11 cellular contexts compared by ENCODE assay signal in the genomic region with DNA sequence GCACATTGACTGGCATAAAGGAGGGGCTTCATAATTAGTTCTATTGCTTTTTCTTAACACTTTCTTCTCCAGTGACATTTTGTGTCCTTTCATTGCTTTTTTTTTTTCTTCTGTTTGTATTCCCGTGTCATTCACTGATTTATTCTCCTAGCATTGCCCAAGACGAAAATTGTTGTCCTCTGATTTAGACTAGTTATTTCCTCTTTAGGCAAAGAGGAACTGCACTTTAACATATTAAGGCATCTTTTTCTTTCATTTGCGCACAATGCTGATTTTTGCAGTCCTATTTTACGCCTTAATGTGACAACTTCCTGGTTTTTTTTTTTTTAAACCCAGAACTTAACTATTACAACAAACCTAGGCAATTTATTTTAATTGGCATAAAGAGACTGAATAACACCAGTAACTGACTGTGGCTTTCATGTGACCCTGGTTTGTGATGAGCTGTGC. TPM values are rescaled to one million over a fixed set of nuclear protein-coding genes. Genes with fewer than 3 reads are reported as not detected.
DNase-seq lines count a peak whose midpoint lies in the region; ATAC-seq, FAIRE-seq and TF ChIP-seq lines count a peak whose summit lies in the region.
"Had no signal": no experiment of that assay in that cellular context is flagged by ENCODE, and none has a peak within 500 bp of the region (broad histone marks: within the 10 kb centered on the region; RNA-seq: fewer than 3 reads in every experiment).

No MANE protein-coding gene starts in this region.

- FAIRE-seq in GM18507 (lab: Jason Lieb, UNC) (peak; percentile 63), kidney (lab: Jason Lieb, UNC) (no peak)

- H3K4me1 ChIP-seq in ACC112 (ENCODE audit: control insufficient read depth, insufficient read depth, low read length, unreplicated experiment) (peaks cover 77% of the 10 kb centered on the region), kidney (ENCODE audit: control insufficient read depth in 1 of 2, insufficient read depth in 1 of 2, low read depth in 1 of 2, low read length in 2 of 2) (peaks cover 5 to 39% of the 10 kb centered on the region in 2 donors), ovary (ENCODE audit: insufficient read depth) (peaks cover 3% of the 10 kb centered on the region)
- H3K4me1 ChIP-seq: parathyroid adenoma had no signal

- H3K27me3 Mint-ChIP-seq in activated B cell treated with CpG ODN at 0.5 μM for 24 hours (no peaks in the 10 kb centered on the region), mesothelial cell of epicardium (ENCODE audit: low read depth) (no peaks in the 10 kb centered on the region)

- peaks cover 10% of the 10 kb centered on the region for H3K79me2 ChIP-seq in ACC112 (ENCODE audit: control insufficient read depth, insufficient read depth, low read length, unreplicated experiment)
- H3K79me2 ChIP-seq: parathyroid adenoma had no signal

- H3K4me1 Mint-ChIP-seq in activated B cell treated with CpG ODN at 0.5 μM for 24 hours (peaks cover 90% of the 10 kb centered on the region), mesothelial cell of epicardium (peaks cover 78% of the 10 kb centered on the region)

- H3K27me3 ChIP-seq in ACC112 (ENCODE audit: insufficient read depth, low read length) (no peaks in the 10 kb centered on the region), ovary (no peaks in the 10 kb centered on the region)

- H3K9ac ChIP-seq in kidney (ENCODE audit: low read length in 2 of 2), result no peak overlapping the region
- H3K9ac ChIP-seq: parathyroid adenoma, SK-N-SH had no signal

- H3K27ac Mint-ChIP-seq in activated B cell treated with CpG ODN at 0.5 μM for 24 hours, result peak overlapping the region; percentile 91
- peak overlapping the region; percentile 71 for H3K27ac Mint-ChIP-seq in mesothelial cell of epicardium

- no peak for TF ChIP-seq POLR2A in ovary (IDR thresholded peaks at IDR 0.05)

- H3K4me3 ChIP-seq in ACC112 (ENCODE audit: low read depth, low read length) (no peak overlapping the region), kidney (ENCODE audit: low read length in 2 of 2) (no peak overlapping the region), ovary (no peak overlapping the region)

- H3K4me3 Mint-ChIP-seq in activated B cell treated with CpG ODN at 0.5 μM for 24 hours (peak overlapping the region; percentile 64), mesothelial cell of epicardium (no peak overlapping the region)

- DNase-seq in GM18507 (ENCODE audit: extremely low spot score, insufficient read length, low read depth) (no peak), activated B cell treated with CpG ODN at 0.5 μM for 24 hours (no peak), mesothelial cell of epicardium (ENCODE audit: low spot score in 2 of 2, unreplicated experiment in 2 of 2) (no peak), left cardiac atrium (no peak), kidney (no peak), ovary (no peak)
- DNase-seq: NCI-H2107, SK-N-SH had no signal

- TF ChIP-seq CTCF in activated B cell treated with CpG ODN at 0.5 μM for 24 hours (IDR thresholded peaks at IDR 0.05), result no peak
- TF ChIP-seq CTCF in mesothelial cell of epicardium (IDR thresholded peaks at IDR 0.05; ENCODE audit: unreplicated experiment), result no peak
- no peak for TF ChIP-seq CTCF in kidney (IDR thresholded peaks at IDR 0.05; ENCODE audit: borderline replicate concordance, extremely low read depth, insufficient read depth)
- no peak for TF ChIP-seq CTCF in ovary (IDR thresholded peaks at IDR 0.05)

- H3K36me3 Mint-ChIP-seq in activated B cell treated with CpG ODN at 0.5 μM for 24 hours (ENCODE audit: low read depth) (peaks cover 57% of the 10 kb centered on the region), mesothelial cell of epicardium (peaks cover 17% of the 10 kb centered on the region)

- intact Hi-C loops in activated B cell treated with CpG ODN at 0.5 μM for 24 hours (cut with micrococcal nuclease) (loop anchor here (5.0 kb wide), 1 partner anchor 166 kb away; no protein-coding TSS in a partner anchor), left cardiac atrium (cut with DNase I) (loop anchor here in 1 of 2 donors (5.0 kb wide), 1 partner anchor 39 kb away; the partner anchor contains the start of gene ARID5B), kidney (cut with DNase I) (no loop called here), ovary (cut with DNase I) (no loop called here)

- H3K27ac ChIP-seq in ACC112 (ENCODE audit: low read depth, low read length) (peak overlapping the region; percentile 95), kidney (ENCODE audit: low read depth in 2 of 2, low read length in 2 of 2) (peak overlapping the region in 1 of 2 donors; percentile 59), ovary (no peak overlapping the region)
- H3K27ac ChIP-seq: parathyroid adenoma had no signal

- TF ChIP-seq EP300 in ovary (IDR thresholded peaks at IDR 0.05), result no peak

- H2AFZ ChIP-seq in ACC112 (ENCODE audit: low read length, unreplicated experiment), result no peak overlapping the region
- H2AFZ ChIP-seq: parathyroid adenoma had no signal

- WGBS in ovary, 3 donors, result 84 to 90% (median 89%) methylated on average over 4 of the region's 4 CpGs

- H3K9me3 Mint-ChIP-seq in activated B cell treated with CpG ODN at 0.5 μM for 24 hours (no peaks in the 10 kb centered on the region), mesothelial cell of epicardium (no peaks in the 10 kb centered on the region)

- H3K36me3 ChIP-seq in ACC112 (ENCODE audit: insufficient read depth, low read length) (peaks cover 8% of the 10 kb centered on the region), kidney (ENCODE audit: control insufficient read depth in 1 of 2, insufficient read depth in 2 of 2, low read length in 2 of 2) (peaks cover 0 to 2% of the 10 kb centered on the region in 2 donors), ovary (no peaks in the 10 kb centered on the region)

- CTCF ChIA-PET in activated B cell treated with CpG ODN at 0.5 μM for 24 hours (lab: Charles Lee), result interaction anchor here (0.7 kb wide), 1 partner anchor 196 kb away, joined by 4 read pairs; no protein-coding TSS in a partner anchor

- H3K9me3 ChIP-seq in kidney (ENCODE audit: control insufficient read depth in 1 of 2, low read length in 2 of 2) (no peaks in the 10 kb centered on the region), ovary (no peaks in the 10 kb centered on the region)
- H3K9me3 ChIP-seq: SK-N-SH had no signal

- ATAC-seq in activated B cell treated with CpG ODN at 0.5 μM for 24 hours (ENCODE audit: low read depth) (peak; percentile 49), left cardiac atrium (no peak), esophagus mucosa (no peak)

- POLR2A ChIA-PET in activated B cell treated with CpG ODN at 0.5 μM for 24 hours (lab: Charles Lee), result interaction anchor here (0.6 to 10.3 kb wide), 10 partner anchors 23 to 295 kb away, joined by 3 to 256 read pairs (median 5); partner anchors contain the start of gene ARID5B

RNA-seq across cellular contexts. Expression of gene ARID5B, which starts 39.7 kb away (rescaled TPM):
- total RNA-seq in activated B cell treated with CpG ODN at 0.5 μM for 24 hours (67.4 and 76.8 TPM in 2 replicates), mesothelial cell of epicardium (50.9 to 52.5 TPM (median 51.4 TPM) in 3 replicates), left cardiac atrium (10 to 100 TPM; 36.5 to 37.9 TPM), kidney (77.9 TPM), ovary (10 to 100 TPM; 20.1 to 61.8 (median 38.6) TPM), esophagus mucosa (23.4 TPM)
- polyA plus RNA-seq in kidney (ENCODE audit: insufficient read depth, low read depth, low replicate concordance) (8.6 TPM), ovary (10 to 100 TPM; 18.3 to 24.0 TPM)
